Comparison of ENCODE assay signal across 1 cellular context in the genomic region with DNA sequence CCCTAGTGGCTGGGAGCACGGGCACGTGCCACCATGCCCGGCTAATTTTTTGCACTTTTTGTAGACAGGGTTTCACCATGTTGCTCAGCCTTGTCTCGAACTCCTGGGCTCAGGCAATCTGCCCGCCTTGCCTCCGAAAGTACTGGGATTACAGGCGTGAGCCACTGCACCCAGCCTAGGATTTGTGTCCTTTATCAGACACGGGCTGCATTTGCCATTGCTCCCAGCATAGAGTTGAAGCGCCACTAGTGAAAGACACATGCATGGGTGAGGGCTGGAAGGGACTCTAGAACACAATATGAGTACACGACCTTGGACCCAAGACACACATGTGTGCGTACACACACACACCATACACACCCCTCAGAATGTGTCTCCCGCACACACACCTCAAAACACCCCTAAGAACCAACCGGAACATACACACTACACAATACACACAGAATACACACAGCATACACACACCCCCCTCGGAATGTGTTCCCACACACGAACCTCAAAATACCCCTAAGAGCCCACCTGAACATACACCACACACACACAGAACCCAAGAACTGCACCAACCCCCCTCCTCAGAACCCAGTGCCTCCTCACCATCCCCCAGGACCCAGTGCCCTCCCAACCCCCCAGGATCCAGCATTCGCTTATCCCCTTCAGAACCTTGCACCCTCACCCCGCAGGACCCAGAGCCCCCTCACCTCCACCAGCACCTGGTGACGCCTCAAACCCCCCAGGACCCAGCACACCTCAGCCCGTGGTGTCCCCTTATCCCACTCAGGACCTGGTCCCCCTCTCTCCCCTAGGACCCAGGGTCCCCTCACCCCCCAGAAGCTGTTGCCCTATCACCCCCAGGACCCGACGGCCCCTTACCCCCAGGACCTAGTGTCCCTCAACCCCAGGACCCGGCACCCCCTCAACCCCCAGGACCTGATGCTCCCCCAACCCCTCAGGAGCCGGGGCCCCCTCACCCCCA.
TF ChIP-seq lines count a peak whose summit lies in the region.

No MANE protein-coding gene starts in this region.

TF ChIP-seq in GM12878, 131 proteins besides CTCF, POLR2A, EP300 and RAD21:
- peak; percentile 9 to 71; a peak in 2 of 4 replicates for TF ChIP-seq BHLHE40 (IDR thresholded peaks at IDR 0.05; ENCODE audit: borderline replicate concordance in 1 of 2, low read depth in 2 of 2, low read length in 1 of 2)
- TF ChIP-seq, protein P1, sequence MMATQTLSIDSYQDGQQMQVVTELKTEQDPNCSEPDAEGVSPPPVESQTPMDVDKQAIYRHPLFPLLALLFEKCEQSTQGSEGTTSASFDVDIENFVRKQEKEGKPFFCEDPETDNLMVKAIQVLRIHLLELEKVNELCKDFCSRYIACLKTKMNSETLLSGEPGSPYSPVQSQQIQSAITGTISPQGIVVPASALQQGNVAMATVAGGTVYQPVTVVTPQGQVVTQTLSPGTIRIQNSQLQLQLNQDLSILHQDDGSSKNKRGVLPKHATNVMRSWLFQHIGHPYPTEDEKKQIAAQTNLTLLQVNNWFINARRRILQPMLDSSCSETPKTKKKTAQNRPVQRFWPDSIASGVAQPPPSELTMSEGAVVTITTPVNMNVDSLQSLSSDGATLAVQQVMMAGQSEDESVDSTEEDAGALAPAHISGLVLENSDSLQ (IDR thresholded peaks at IDR 0.05), result no peak
- TF ChIP-seq HDGF (IDR thresholded peaks at IDR 0.05), result peak; percentile 62
- TF ChIP-seq WRNIP1 (IDR thresholded peaks at IDR 0.05; ENCODE audit: borderline replicate concordance, low read depth, low read length), result 0 out of 2 replicates have a peak, but pooled peaks have one; percentile 64
- no peak for TF ChIP-seq SREBF2 (IDR thresholded peaks at IDR 0.05; ENCODE audit: low read length)
TF ChIP-seq in GM12878: peak in this region for 3.
